20 cellular contexts compared by ENCODE assay signal in genomic region chr9:6937209-6937608, GRCh38.
"Had no signal": no experiment of that assay in that cellular context is flagged by ENCODE, and none has a peak within 500 bp of the region (broad histone marks: within the 10 kb centered on the region; RNA-seq: fewer than 3 reads in every experiment).

No MANE protein-coding gene starts in this region.

- FAIRE-seq: HepG2 had no signal

- H3K27ac ChIP-seq: RWPE1 had no signal

- H3K9ac ChIP-seq: SK-N-SH had no signal

- DNase-seq: KBM-7, MV-4-11, NCI-H1092, NCI-H1105 treated with DMSO at 0.1 percent for 48 hours, NCI-H1417 treated with DMSO at 0.1 percent for 48 hours, NCI-H146, NCI-H1694 treated with DMSO at 0.1 percent for 48 hours, NCI-H1930, NCI-H2081, NCI-H2107, NCI-H2227 treated with DMSO at 0.1 percent for 48 hours, NCI-H524, NCI-H526 treated with DMSO at 0.1 percent for 48 hours, NCI-H748 treated with DMSO at 0.1 percent for 48 hours, SHP77, SK-N-SH, SW 1271 had no signal

- H3K9me3 ChIP-seq: SK-N-SH had no signal

- H3K4me2 ChIP-seq: SK-N-SH had no signal

- ATAC-seq: HepG2, Panc1 had no signal
